In the genomic region with DNA sequence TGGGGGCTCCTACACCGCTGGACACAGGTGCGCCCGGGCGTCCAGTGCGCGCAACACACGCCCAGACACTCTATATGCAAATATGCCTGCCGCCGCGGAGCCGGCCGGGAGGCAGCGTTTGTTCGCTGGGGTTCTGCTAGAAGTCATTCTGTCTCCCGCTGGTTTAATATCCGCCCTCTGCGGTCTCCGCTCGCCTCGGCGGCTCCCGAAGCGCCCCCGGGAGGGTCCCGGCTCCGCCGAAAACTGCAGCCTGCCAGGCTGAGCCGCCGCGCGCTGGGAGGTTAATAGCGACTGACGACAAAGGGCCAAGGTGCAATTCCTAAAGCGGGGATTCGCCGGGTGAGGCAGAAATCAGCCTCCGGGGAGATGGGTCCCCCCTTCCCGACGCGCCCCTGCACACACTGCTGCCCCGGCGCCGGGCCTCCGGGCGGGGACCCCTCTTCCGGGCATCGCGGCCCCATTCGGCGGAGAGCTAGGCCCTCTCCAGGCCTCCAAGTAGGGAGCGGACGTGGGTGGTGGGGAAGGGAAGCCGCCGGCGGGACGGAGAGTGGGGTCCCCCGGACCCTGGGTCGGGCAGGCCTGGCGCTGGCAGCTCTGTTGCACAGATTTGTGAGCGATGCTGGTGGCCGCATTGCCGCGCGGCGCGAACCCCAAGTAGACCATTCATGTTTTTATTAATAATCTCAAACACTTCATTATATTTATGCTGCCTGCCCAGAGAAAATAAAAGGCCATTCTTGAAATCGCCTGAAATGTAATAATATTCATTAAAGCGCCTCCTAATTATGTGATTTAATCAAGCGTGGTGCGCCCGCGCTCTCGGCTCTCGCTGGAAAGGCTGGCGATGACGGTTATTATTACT, we compare ENCODE assay signal across 8 cellular contexts. TPM values are rescaled to one million over a fixed set of nuclear protein-coding genes. Genes with fewer than 3 reads are reported as not detected.
DNase-seq lines count a peak whose midpoint lies in the region; ATAC-seq and TF ChIP-seq lines count a peak whose summit lies in the region.

No MANE protein-coding gene starts in this region.

- TF ChIP-seq CTCF in GM06990 (IDR thresholded peaks at IDR 0.05; ENCODE audit: insufficient read depth, low read length, poor library complexity, severe bottlenecking), result no peak
- TF ChIP-seq CTCF in colonic mucosa (IDR thresholded peaks at IDR 0.05), result no peak

- H3K36me3 ChIP-seq in GM06990 (ENCODE audit: control insufficient read depth, insufficient read depth, low read length) (no peaks in the 10 kb centered on the region), colonic mucosa (no peaks in the 10 kb centered on the region)

- H3K4me3 ChIP-seq in GM06990 (replicated peaks; ENCODE audit: low read depth, low read length) (no peak overlapping the region), iPS-11a (ENCODE audit: low read depth, low read length) (peak overlapping the region; percentile 17), colonic mucosa (no peak overlapping the region)

- peak; percentile 44 for DNase-seq in GM06990 (ENCODE audit: extremely low read depth, insufficient read length)
- DNase-seq in NCI-H748 (lab: John Stamatoyannopoulos, UW; ENCODE audit: unreplicated experiment), result peak; percentile 89
- no peak for DNase-seq in pons (ENCODE audit: low spot score)
- DNase-seq in nucleus accumbens (lab: John Stamatoyannopoulos, UW), result no peak
- no peak for DNase-seq in hippocampal formation (lab: John Stamatoyannopoulos, UW)
- no peak for DNase-seq in colonic mucosa

- no peak overlapping the region for H3K9ac ChIP-seq in colonic mucosa (ENCODE audit: low read depth in 2 of 2, low read length in 2 of 2)

- H3K27me3 ChIP-seq in GM06990 (replicated peaks; ENCODE audit: control insufficient read depth, insufficient read depth, low read length) (peaks cover 6% of the 10 kb centered on the region; the same call in 1 of the 2 replicates), colonic mucosa (peaks cover 97% of the 10 kb centered on the region)

- no peak overlapping the region for H3K27ac ChIP-seq in colonic mucosa

- ATAC-seq in GM21619 (IDR thresholded peaks at IDR 0.05; ENCODE audit: unreplicated experiment), result peak; percentile 67

- H3K4me1 ChIP-seq in colonic mucosa, result peaks cover 8% of the 10 kb centered on the region

- intact Hi-C loops in colonic mucosa (cut with DNase I), result no loop called here

- no peaks in the 10 kb centered on the region for H3K9me3 ChIP-seq in colonic mucosa

RNA-seq across cellular contexts. Expression of gene EN2, which starts 9.1 kb away (rescaled TPM):
- not detected for total RNA-seq in colonic mucosa

Comparison
In these comparisons a context has a peak if more than half of its experiments do, and no peak if none do; other contexts are left out.
1. DNase-seq: peak in GM06990 (single experiment) and NCI-H748 (single experiment); none in pons (single experiment), nucleus accumbens (0 of 56), hippocampal formation (0 of 2) and colonic mucosa (single experiment).